ENCODE assay signal across 9 cellular contexts in genomic region chr3:50587806-50588758, GRCh38. TPM values are rescaled to one million over a fixed set of nuclear protein-coding genes. Genes with fewer than 3 reads are reported as not detected.
A peak's percentile ranks its signal among the peaks of the same experiment; 100 is the strongest.
DNase-seq lines count a peak whose midpoint lies in the region; ATAC-seq and TF ChIP-seq lines count a peak whose summit lies in the region.
"Had no signal": no experiment of that assay in that cellular context is flagged by ENCODE, and none has a peak within 500 bp of the region (broad histone marks: within the 10 kb centered on the region; RNA-seq: fewer than 3 reads in every experiment).

No MANE protein-coding gene starts in this region.

- TF ChIP-seq CTCF in CD4-positive, alpha-beta T cell (IDR thresholded peaks at IDR 0.05) = no peak

- H3K27ac Mint-ChIP-seq in CD4-positive, alpha-beta T cell = peak overlapping the region; percentile 86
- peak overlapping the region; percentile 85 for H3K27ac Mint-ChIP-seq in natural killer cell treated with Interleukin-12 subunit alpha and Interleukin-12 subunit beta and Interleukin-15 and Interleukin-18, amount 100 ng/mL, for 72 hours

- CTCF ChIA-PET in CD4-positive, alpha-beta T cell (lab: Charles Lee) = interaction anchor here (4.2 to 8.4 kb wide), 3 partner anchors 15 to 28 kb away, joined by 24 to 114 read pairs (median 42); partner anchors contain the start of genes CISH and MAPKAPK3

- no peaks in the 10 kb centered on the region for H3K27me3 ChIP-seq in CD4-positive, alpha-beta T cell (ENCODE audit: control insufficient read depth, insufficient read depth, low read length)

- H3K27ac ChIP-seq in CD4-positive, alpha-beta T cell (ENCODE audit: low read depth, low read length) = no peak overlapping the region

- peaks cover 15% of the 10 kb centered on the region for H3K36me3 Mint-ChIP-seq in CD4-positive, alpha-beta T cell (ENCODE audit: low read depth)
- peaks cover 5% of the 10 kb centered on the region for H3K36me3 Mint-ChIP-seq in natural killer cell treated with Interleukin-12 subunit alpha and Interleukin-12 subunit beta and Interleukin-15 and Interleukin-18, amount 100 ng/mL, for 72 hours

- POLR2A ChIA-PET in CD4-positive, alpha-beta T cell (lab: Charles Lee) = interaction anchor here (5.6 to 9.4 kb wide), 2 partner anchors 16 to 23 kb away, joined by 69 to 86 read pairs; partner anchors contain the start of genes CISH and HEMK1

- H3K27me3 Mint-ChIP-seq in CD4-positive, alpha-beta T cell = no peaks in the 10 kb centered on the region
- no peaks in the 10 kb centered on the region for H3K27me3 Mint-ChIP-seq in natural killer cell treated with Interleukin-12 subunit alpha and Interleukin-12 subunit beta and Interleukin-15 and Interleukin-18, amount 100 ng/mL, for 72 hours

- no peaks in the 10 kb centered on the region for H3K9me3 Mint-ChIP-seq in CD4-positive, alpha-beta T cell
- no peaks in the 10 kb centered on the region for H3K9me3 Mint-ChIP-seq in natural killer cell treated with Interleukin-12 subunit alpha and Interleukin-12 subunit beta and Interleukin-15 and Interleukin-18, amount 100 ng/mL, for 72 hours

- peak overlapping the region; percentile 42 for H3K4me3 Mint-ChIP-seq in CD4-positive, alpha-beta T cell
- H3K4me3 Mint-ChIP-seq in natural killer cell treated with Interleukin-12 subunit alpha and Interleukin-12 subunit beta and Interleukin-15 and Interleukin-18, amount 100 ng/mL, for 72 hours = peak overlapping the region; percentile 69

- H3K9me3 ChIP-seq in CD4-positive, alpha-beta T cell (ENCODE audit: control insufficient read depth, low read length) = no peaks in the 10 kb centered on the region
- H3K9me3 ChIP-seq: HAP-1 had no signal

- peak; percentile 45 for ATAC-seq in CD4-positive, alpha-beta T cell (ENCODE audit: poor library complexity)
- peak; percentile 36 for ATAC-seq in HG02798 (IDR thresholded peaks at IDR 0.05; ENCODE audit: poor library complexity, unreplicated experiment)
- peak; percentile 78 to 83 for ATAC-seq in natural killer cell treated with Interleukin-12 subunit alpha and Interleukin-12 subunit beta and Interleukin-15 and Interleukin-18, amount 100 ng/mL, for 72 hours
- no peak for ATAC-seq in HG02840 (IDR thresholded peaks at IDR 0.05; ENCODE audit: low FRiP score, unreplicated experiment)

- intact Hi-C loops in CD4-positive, alpha-beta T cell (cut with DNase I, micrococcal nuclease) = loop anchor here in 1 of 2 experiments (2.0 kb wide), 1 partner anchor 15 kb away; no protein-coding TSS in a partner anchor

- peaks cover 49% of the 10 kb centered on the region for H3K4me1 Mint-ChIP-seq in CD4-positive, alpha-beta T cell (ENCODE audit: low read depth)
- peaks cover 43 to 46% of the 10 kb centered on the region in 2 donors for H3K4me1 Mint-ChIP-seq in natural killer cell treated with Interleukin-12 subunit alpha and Interleukin-12 subunit beta and Interleukin-15 and Interleukin-18, amount 100 ng/mL, for 72 hours (ENCODE audit: low read depth in 2 of 2)

- DNase-seq in CD4-positive, alpha-beta T cell = peak in 2 of 10 experiments; percentile 45 to 52
- peak; percentile 63 for DNase-seq in activated T-cell treated with anti-CD3 and anti-CD28 coated beads, Interleukin-2, amount 50 U/mL, for 1 hour
- DNase-seq in natural killer cell treated with Interleukin-12 subunit alpha and Interleukin-12 subunit beta and Interleukin-15 and Interleukin-18, amount 100 ng/mL, for 72 hours (ENCODE audit: low spot score) = peak; percentile 89
- DNase-seq in midbrain (lab: John Stamatoyannopoulos, UW) (no peak), GF-D8 (lab: John Stamatoyannopoulos, UW) (no peak), NAMALWA (ENCODE audit: low spot score) (no peak)

RNA-seq across cellular contexts. Expression of gene HEMK1, which starts 18.8 kb away (rescaled TPM):
- 10 to 100 TPM; 12.4 to 14.6 TPM for total RNA-seq in CD4-positive, alpha-beta T cell
- total RNA-seq in natural killer cell treated with Interleukin-12 subunit alpha and Interleukin-12 subunit beta and Interleukin-15 and Interleukin-18, amount 100 ng/mL, for 72 hours = 10 to 100 TPM; 31.5 to 48.4 TPM

RNA-seq across cellular contexts. Expression of gene C3orf18, which starts 20.5 kb away (rescaled TPM):
- 1 to 10 TPM; 3.9 to 5.2 TPM for total RNA-seq in CD4-positive, alpha-beta T cell
- 1 to 10 TPM; 5.1 to 6.2 TPM for total RNA-seq in natural killer cell treated with Interleukin-12 subunit alpha and Interleukin-12 subunit beta and Interleukin-15 and Interleukin-18, amount 100 ng/mL, for 72 hours

RNA-seq across cellular contexts. Expression of gene CISH, which starts 23.5 kb away (rescaled TPM):
- 1 to 10 TPM; 3.5 to 3.7 TPM for total RNA-seq in CD4-positive, alpha-beta T cell
- total RNA-seq in natural killer cell treated with Interleukin-12 subunit alpha and Interleukin-12 subunit beta and Interleukin-15 and Interleukin-18, amount 100 ng/mL, for 72 hours = 100 to 1,000 TPM; 146 to 151 TPM

RNA-seq across cellular contexts. Expression of gene MAPKAPK3, which starts 28.9 kb away (rescaled TPM):
- 10 to 100 TPM; 16.4 to 16.6 TPM for total RNA-seq in CD4-positive, alpha-beta T cell
- total RNA-seq in natural killer cell treated with Interleukin-12 subunit alpha and Interleukin-12 subunit beta and Interleukin-15 and Interleukin-18, amount 100 ng/mL, for 72 hours = 100 to 1,000 TPM in 1 of 2 donors, 10 to 100 TPM in 1; 84.8 to 106 TPM

Comparison
In these comparisons a context has a peak if more than half of its experiments do, and no peak if none do; other contexts are left out.
1. DNase-seq: peak in activated T-cell treated with anti-CD3 and anti-CD28 coated beads, Interleukin-2, amount 50 U/mL, for 1 hour (single experiment) and natural killer cell treated with Interleukin-12 subunit alpha and Interleukin-12 subunit beta and Interleukin-15 and Interleukin-18, amount 100 ng/mL, for 72 hours (single experiment); none in midbrain (single experiment), GF-D8 (single experiment) and NAMALWA (single experiment).
2. RNA of gene CISH, which starts 23.5 kb away (total RNA-seq): 146 to 151 TPM in natural killer cell treated with Interleukin-12 subunit alpha and Interleukin-12 subunit beta and Interleukin-15 and Interleukin-18, amount 100 ng/mL, for 72 hours; 3.5 to 3.7 TPM in CD4-positive, alpha-beta T cell; every median in the first group is over 10 times any median in the second.